10 cellular contexts compared by ENCODE assay signal in the genomic region with DNA sequence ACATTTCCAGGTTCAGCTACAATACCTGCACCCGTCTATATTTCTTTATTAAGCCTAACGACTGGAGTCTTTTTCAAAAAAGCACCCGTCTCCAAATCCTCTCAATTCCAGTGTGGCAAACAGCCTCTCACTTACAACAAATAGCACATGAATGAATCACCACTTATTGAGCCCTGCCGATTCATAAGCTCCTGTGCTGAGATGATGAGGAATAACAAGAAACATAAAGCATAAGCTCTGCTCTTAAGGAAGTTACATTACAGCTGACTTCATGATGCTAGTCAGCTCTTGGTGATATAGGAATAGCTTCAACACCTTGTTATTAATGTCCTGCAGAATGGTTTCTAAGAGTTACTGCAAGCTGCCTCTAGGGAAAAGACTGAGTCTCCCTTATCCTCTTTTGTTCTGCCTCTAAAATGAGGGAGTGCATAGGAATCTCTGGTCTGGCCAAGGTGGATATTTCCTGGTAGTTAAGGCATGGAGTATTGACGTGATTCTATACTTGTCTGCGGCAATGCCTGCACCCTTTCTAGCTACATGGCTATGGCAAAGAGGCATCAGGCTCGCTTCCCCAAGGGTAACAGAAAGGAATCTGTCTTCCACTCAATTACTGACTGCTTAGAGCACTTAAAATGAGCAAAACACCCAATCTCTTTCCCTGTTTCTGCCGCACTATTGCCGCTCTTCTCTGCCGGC.
A peak's percentile ranks its signal among the peaks of the same experiment; 100 is the strongest.
DNase-seq lines count a peak whose midpoint lies in the region; ATAC-seq and TF ChIP-seq lines count a peak whose summit lies in the region.
"Had no signal": no experiment of that assay in that cellular context is flagged by ENCODE, and none has a peak within 500 bp of the region (broad histone marks: within the 10 kb centered on the region; RNA-seq: fewer than 3 reads in every experiment).

No MANE protein-coding gene starts in this region.

- POLR2A ChIA-PET in A673 (lab: Charles Lee; ENCODE audit: low non-redundant PET), result interaction anchor here (0.7 kb wide), 1 partner anchor 22 kb away, joined by 3 read pairs; no protein-coding TSS in a partner anchor

- TF ChIP-seq CTCF in A673 (conservative IDR thresholded peaks at IDR 0.05; ENCODE audit: low read depth, low read length) (no peak), GM23338 (conservative IDR thresholded peaks at IDR 0.05; ENCODE audit: low read depth in 2 of 2) (no peak)

- H3K9me3 Mint-ChIP-seq in GM23338, result no peaks in the 10 kb centered on the region
- no peaks in the 10 kb centered on the region for H3K9me3 Mint-ChIP-seq in activated T-helper 17 cell treated with anti-CD3 and anti-CD28 coated beads, Interleukin-2, amount 50 U/mL, for 72 hours

- H3K4me2 ChIP-seq in GM23338, result 0 out of 2 replicates have a peak overlapping the region, but pooled peaks have one; percentile 41

- no peaks in the 10 kb centered on the region for H3K9me3 ChIP-seq in A673 (ENCODE audit: low read depth, low read length, poor library complexity, severe bottlenecking)

- no TSS peak for BruUV-seq in A673 (replicated peaks; lab: Mats Ljungman, UMichigan)

- H3K27ac ChIP-seq in A673 (ENCODE audit: low read depth, low read length, poor library complexity, severe bottlenecking) (no peak overlapping the region), GM23338 (ENCODE audit: low read depth) (0 out of 2 replicates have a peak overlapping the region, but pooled peaks have one; percentile 28)

- no peaks in the 10 kb centered on the region for H4K20me1 ChIP-seq in GM23338 (replicated peaks; ENCODE audit: insufficient read depth)

- peaks cover 3% of the 10 kb centered on the region; the same call in 2 of the 3 replicates for H3K36me3 Mint-ChIP-seq in GM23338 (ENCODE audit: low read depth)
- peaks cover 54% of the 10 kb centered on the region for H3K36me3 Mint-ChIP-seq in activated T-helper 17 cell treated with anti-CD3 and anti-CD28 coated beads, Interleukin-2, amount 50 U/mL, for 72 hours (ENCODE audit: low read depth)

- no peaks in the 10 kb centered on the region for H3F3A ChIP-seq in GM23338 (replicated peaks; ENCODE audit: low read depth)

- H3K27me3 ChIP-seq in A673 (replicated peaks; ENCODE audit: insufficient read depth, low read depth, low read length, poor library complexity) (no peaks in the 10 kb centered on the region), GM23338 (ENCODE audit: insufficient read depth) (no peaks in the 10 kb centered on the region)

- no peaks in the 10 kb centered on the region for H3K79me2 ChIP-seq in GM23338 (replicated peaks; ENCODE audit: insufficient read depth)

- CTCF ChIA-PET in A673 (lab: Charles Lee), result no interaction called here

- H3K4me1 Mint-ChIP-seq in GM23338, result peaks cover 46% of the 10 kb centered on the region
- H3K4me1 Mint-ChIP-seq in activated T-helper 17 cell treated with anti-CD3 and anti-CD28 coated beads, Interleukin-2, amount 50 U/mL, for 72 hours, result peaks cover 47% of the 10 kb centered on the region

- no peak overlapping the region for H3K4me3 Mint-ChIP-seq in GM23338
- no peak overlapping the region for H3K4me3 Mint-ChIP-seq in activated T-helper 17 cell treated with anti-CD3 and anti-CD28 coated beads, Interleukin-2, amount 50 U/mL, for 72 hours
- H3K4me3 Mint-ChIP-seq: mesothelial cell of epicardium had no signal

- H2AFZ ChIP-seq in GM23338, result no peak overlapping the region

- no peak overlapping the region for H3K4me3 ChIP-seq in A673 (ENCODE audit: low read depth, low read length, poor library complexity, severe bottlenecking)
- H3K4me3 ChIP-seq in GM23338, result no peak overlapping the region

- H3K27me3 Mint-ChIP-seq in GM23338 (ENCODE audit: insufficient read depth, low read depth, poor library complexity), result no peaks in the 10 kb centered on the region
- H3K27me3 Mint-ChIP-seq in activated T-helper 17 cell treated with anti-CD3 and anti-CD28 coated beads, Interleukin-2, amount 50 U/mL, for 72 hours, result no peaks in the 10 kb centered on the region

- peak; percentile 74 for DNase-seq in A673 (ENCODE audit: low spot score)
- DNase-seq in GM23338 (ENCODE audit: low spot score), result no peak
- DNase-seq in islet precursor cell, result peak; percentile 63
- DNase-seq in NCI-H1105 treated with DMSO at 0.1 percent for 48 hours (lab: John Stamatoyannopoulos, UW), result no peak
- no peak for DNase-seq in activated gamma-delta T cell (lab: John Stamatoyannopoulos, UW)
- no peak for DNase-seq in NCI-H1694 (lab: John Stamatoyannopoulos, UW)
- DNase-seq: NCI-H1436 treated with DMSO at 0.1 percent for 48 hours had no signal

- H3K36me3 ChIP-seq in A673 (ENCODE audit: insufficient read depth, low read length, poor library complexity, severe bottlenecking) (no peaks in the 10 kb centered on the region), GM23338 (ENCODE audit: insufficient read depth) (no peaks in the 10 kb centered on the region)

- H3K27ac Mint-ChIP-seq in GM23338, result no peak overlapping the region
- H3K27ac Mint-ChIP-seq in activated T-helper 17 cell treated with anti-CD3 and anti-CD28 coated beads, Interleukin-2, amount 50 U/mL, for 72 hours, result no peak overlapping the region

- no peaks in the 10 kb centered on the region for H3K9me2 ChIP-seq in GM23338 (ENCODE audit: insufficient read depth)

- peak; percentile 30; the same call in 2 of the 3 replicates for ATAC-seq in GM23338
- ATAC-seq in activated T-helper 17 cell treated with anti-CD3 and anti-CD28 coated beads, Interleukin-2, amount 50 U/mL, for 72 hours (replicated peaks), result peak; percentile 45
- no peak for ATAC-seq in GM19467 (IDR thresholded peaks at IDR 0.05; ENCODE audit: unreplicated experiment)

- intact Hi-C loops in A673 (cut with micrococcal nuclease; ENCODE audit: unreplicated experiment), result loop anchor here (10.0 kb wide), 1 partner anchor 174 kb away; no protein-coding TSS in a partner anchor

- H3K4me1 ChIP-seq in A673 (ENCODE audit: insufficient read depth, low read length, poor library complexity, severe bottlenecking), result peaks cover 36% of the 10 kb centered on the region
- H3K4me1 ChIP-seq in GM23338 (ENCODE audit: insufficient read depth), result peaks cover 24% of the 10 kb centered on the region

TF ChIP-seq in GM23338, 12 proteins besides CTCF, POLR2A, EP300 and RAD21:
- TF ChIP-seq, protein P1, sequence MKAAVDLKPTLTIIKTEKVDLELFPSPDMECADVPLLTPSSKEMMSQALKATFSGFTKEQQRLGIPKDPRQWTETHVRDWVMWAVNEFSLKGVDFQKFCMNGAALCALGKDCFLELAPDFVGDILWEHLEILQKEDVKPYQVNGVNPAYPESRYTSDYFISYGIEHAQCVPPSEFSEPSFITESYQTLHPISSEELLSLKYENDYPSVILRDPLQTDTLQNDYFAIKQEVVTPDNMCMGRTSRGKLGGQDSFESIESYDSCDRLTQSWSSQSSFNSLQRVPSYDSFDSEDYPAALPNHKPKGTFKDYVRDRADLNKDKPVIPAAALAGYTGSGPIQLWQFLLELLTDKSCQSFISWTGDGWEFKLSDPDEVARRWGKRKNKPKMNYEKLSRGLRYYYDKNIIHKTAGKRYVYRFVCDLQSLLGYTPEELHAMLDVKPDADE (IDR thresholded peaks at IDR 0.05), result no peak
- TF ChIP-seq NANOG (IDR thresholded peaks at IDR 0.05; ENCODE audit: borderline replicate concordance) (no peak), ZNF114 (CRISPR knock-in tag; IDR thresholded peaks at IDR 0.05) (no peak), ZNF331 (CRISPR knock-in tag; IDR thresholded peaks at IDR 0.05; ENCODE audit: low read depth) (no peak)
TF ChIP-seq in GM23338: peak in this region for 0.

Comparison
In these comparisons a context has a peak if more than half of its experiments do, and no peak if none do; other contexts are left out.
1. DNase-seq: peak in A673 (single experiment) and islet precursor cell (single experiment); none in GM23338 (single experiment), NCI-H1105 treated with DMSO at 0.1 percent for 48 hours (single experiment), activated gamma-delta T cell (single experiment) and NCI-H1694 (single experiment).